1 cellular context compared by ENCODE assay signal in genomic region chr16:20878682-20879147, GRCh38.
TF ChIP-seq lines count a peak whose summit lies in the region.

No MANE protein-coding gene starts in this region.

TF ChIP-seq in HepG2, 621 proteins besides CTCF, POLR2A, EP300 and RAD21 (continued from another document and continues in another):
- no peak for TF ChIP-seq AKNA (CRISPR knock-in tag; IDR thresholded peaks at IDR 0.05; ENCODE audit: borderline replicate concordance)
- no peak for TF ChIP-seq LCORL (IDR thresholded peaks at IDR 0.05)
- peak; percentile 64; the same call in 1 of the 2 replicates for TF ChIP-seq LCORL (CRISPR knock-in tag; IDR thresholded peaks at IDR 0.05)
- TF ChIP-seq, protein P1, sequence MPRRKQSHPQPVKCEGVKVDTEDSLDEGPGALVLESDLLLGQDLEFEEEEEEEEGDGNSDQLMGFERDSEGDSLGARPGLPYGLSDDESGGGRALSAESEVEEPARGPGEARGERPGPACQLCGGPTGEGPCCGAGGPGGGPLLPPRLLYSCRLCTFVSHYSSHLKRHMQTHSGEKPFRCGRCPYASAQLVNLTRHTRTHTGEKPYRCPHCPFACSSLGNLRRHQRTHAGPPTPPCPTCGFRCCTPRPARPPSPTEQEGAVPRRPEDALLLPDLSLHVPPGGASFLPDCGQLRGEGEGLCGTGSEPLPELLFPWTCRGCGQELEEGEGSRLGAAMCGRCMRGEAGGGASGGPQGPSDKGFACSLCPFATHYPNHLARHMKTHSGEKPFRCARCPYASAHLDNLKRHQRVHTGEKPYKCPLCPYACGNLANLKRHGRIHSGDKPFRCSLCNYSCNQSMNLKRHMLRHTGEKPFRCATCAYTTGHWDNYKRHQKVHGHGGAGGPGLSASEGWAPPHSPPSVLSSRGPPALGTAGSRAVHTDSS (CRISPR knock-in tag; conservative IDR thresholded peaks at IDR 0.05): no peak
- TF ChIP-seq, protein P2, sequence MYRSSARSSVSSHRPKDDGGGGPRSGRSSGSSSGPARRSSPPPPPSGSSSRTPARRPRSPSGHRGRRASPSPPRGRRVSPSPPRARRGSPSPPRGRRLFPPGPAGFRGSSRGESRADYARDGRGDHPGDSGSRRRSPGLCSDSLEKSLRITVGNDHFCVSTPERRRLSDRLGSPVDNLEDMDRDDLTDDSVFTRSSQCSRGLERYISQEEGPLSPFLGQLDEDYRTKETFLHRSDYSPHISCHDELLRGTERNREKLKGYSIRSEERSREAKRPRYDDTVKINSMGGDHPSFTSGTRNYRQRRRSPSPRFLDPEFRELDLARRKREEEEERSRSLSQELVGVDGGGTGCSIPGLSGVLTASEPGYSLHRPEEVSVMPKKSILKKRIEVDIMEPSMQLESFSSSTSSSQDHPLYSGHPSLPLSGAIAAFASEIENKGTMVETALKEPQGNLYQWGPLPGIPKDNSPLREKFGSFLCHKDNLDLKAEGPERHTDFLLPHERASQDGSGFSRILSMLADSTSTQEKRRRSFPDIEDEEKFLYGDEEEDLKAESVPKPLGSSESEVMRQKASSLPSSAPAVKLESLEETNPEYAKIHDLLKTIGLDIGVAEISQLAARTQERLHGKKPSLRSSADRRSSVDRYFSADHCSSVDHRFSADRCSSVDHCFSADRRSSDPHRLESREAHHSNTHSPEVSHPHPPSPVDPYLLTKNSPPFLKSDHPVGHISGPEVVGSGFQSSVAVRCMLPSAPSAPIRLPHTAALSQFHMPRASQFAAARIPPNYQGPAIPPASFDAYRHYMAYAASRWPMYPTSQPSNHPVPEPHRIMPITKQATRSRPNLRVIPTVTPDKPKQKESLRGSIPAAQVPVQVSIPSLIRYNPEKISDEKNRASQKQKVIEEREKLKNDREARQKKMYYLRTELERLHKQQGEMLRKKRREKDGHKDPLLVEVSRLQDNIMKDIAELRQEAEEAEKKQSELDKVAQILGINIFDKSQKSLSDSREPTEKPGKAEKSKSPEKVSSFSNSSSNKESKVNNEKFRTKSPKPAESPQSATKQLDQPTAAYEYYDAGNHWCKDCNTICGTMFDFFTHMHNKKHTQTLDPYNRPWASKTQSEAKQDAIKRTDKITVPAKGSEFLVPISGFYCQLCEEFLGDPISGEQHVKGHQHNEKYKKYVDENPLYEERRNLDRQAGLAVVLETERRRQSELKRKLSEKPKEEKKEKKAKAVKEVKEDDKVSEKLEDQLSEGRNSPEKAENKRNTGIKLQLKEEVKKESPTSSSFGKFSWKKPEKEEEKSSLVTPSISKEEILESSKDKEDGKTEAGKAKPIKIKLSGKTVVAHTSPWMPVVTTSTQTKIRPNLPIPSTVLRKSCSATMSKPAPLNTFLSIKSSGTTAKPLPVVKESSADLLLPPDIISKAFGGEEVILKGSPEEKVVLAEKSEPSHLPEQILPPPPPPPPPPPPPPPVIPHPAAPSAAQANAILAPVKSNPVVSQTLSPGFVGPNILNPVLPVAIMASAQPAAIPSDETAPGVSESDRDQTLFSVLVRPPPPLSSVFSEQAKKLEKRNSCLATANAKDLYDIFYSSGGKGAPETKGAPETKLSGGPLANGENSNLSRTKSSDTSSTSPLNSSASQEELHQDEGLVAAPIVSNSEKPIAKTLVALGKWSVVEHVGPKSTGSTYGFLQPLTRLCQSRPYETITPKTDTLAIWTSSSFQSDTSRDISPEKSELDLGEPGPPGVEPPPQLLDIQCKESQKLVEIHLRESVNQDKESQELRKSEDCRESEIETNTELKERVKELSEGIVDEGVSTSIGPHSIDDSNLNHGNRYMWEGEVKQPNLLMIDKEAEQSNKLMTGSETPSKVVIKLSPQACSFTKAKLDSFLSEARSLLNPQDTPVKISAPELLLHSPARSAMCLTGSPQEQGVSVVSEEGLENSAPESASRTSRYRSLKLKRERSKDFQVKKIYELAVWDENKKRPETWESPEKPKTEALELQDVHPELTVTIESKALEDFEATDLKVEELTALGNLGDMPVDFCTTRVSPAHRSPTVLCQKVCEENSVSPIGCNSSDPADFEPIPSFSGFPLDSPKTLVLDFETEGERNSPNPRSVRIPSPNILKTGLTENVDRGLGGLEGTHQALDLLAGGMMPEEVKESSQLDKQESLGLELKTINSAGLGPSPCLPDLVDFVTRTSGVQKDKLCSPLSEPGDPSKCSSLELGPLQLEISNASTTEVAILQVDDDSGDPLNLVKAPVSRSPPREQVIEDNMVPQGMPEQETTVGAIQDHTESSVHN (CRISPR knock-in tag; IDR thresholded peaks at IDR 0.05): no peak
- TF ChIP-seq BCLAF1 (IDR thresholded peaks at IDR 0.05): no peak
- TF ChIP-seq JDP2 (CRISPR knock-in tag; IDR thresholded peaks at IDR 0.05; ENCODE audit: borderline replicate concordance): no peak
- TF ChIP-seq, protein P3, sequence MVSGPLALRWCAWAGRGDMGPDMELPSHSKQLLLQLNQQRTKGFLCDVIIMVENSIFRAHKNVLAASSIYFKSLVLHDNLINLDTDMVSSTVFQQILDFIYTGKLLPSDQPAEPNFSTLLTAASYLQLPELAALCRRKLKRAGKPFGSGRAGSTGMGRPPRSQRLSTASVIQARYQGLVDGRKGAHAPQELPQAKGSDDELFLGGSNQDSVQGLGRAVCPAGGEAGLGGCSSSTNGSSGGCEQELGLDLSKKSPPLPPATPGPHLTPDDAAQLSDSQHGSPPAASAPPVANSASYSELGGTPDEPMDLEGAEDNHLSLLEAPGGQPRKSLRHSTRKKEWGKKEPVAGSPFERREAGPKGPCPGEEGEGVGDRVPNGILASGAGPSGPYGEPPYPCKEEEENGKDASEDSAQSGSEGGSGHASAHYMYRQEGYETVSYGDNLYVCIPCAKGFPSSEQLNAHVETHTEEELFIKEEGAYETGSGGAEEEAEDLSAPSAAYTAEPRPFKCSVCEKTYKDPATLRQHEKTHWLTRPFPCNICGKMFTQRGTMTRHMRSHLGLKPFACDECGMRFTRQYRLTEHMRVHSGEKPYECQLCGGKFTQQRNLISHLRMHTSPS (CRISPR knock-in tag; IDR thresholded peaks at IDR 0.05; ENCODE audit: low read depth): no peak
- no peak for TF ChIP-seq SOX6 (IDR thresholded peaks at IDR 0.05)
- TF ChIP-seq SOX6 (CRISPR knock-in tag; IDR thresholded peaks at IDR 0.05): peak; percentile 96
- TF ChIP-seq, protein P4, sequence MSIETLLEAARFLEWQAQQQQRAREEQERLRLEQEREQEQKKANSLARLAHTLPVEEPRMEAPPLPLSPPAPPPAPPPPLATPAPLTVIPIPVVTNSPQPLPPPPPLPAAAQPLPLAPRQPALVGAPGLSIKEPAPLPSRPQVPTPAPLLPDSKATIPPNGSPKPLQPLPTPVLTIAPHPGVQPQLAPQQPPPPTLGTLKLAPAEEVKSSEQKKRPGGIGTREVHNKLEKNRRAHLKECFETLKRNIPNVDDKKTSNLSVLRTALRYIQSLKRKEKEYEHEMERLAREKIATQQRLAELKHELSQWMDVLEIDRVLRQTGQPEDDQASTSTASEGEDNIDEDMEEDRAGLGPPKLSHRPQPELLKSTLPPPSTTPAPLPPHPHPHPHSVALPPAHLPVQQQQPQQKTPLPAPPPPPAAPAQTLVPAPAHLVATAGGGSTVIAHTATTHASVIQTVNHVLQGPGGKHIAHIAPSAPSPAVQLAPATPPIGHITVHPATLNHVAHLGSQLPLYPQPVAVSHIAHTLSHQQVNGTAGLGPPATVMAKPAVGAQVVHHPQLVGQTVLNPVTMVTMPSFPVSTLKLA (IDR thresholded peaks at IDR 0.05): no peak
- TF ChIP-seq TOPORS (CRISPR knock-in tag; IDR thresholded peaks at IDR 0.05): no peak
- TF ChIP-seq PBX3 (CRISPR knock-in tag; IDR thresholded peaks at IDR 0.05; ENCODE audit: borderline replicate concordance): no peak
